ENCODE assay signal across 24 cellular contexts in genomic region chr3:115270849-115271248, GRCh38.
"Had no signal": no experiment of that assay in that cellular context is flagged by ENCODE, and none has a peak within 500 bp of the region (broad histone marks: within the 10 kb centered on the region; RNA-seq: fewer than 3 reads in every experiment).

No MANE protein-coding gene starts in this region.

- H3K27me3 Mint-ChIP-seq: activated naive CD8-positive, alpha-beta T cell; memory B cell; stimulated activated memory B cell treated with anti-CD40 and anti-IgM and Interleukin-4, amounts not matched to agents 10 μg/mL and 1 μg/mL and 100 μg/mL, for 72 hours; type B pancreatic cell had no signal

- H3K9me3 ChIP-seq: adrenal gland, ascending aorta, breast epithelium, heart right ventricle, testis, vagina had no signal

- H3K4me1 ChIP-seq: ascending aorta, breast epithelium, testis, vagina had no signal

- H3K4me3 Mint-ChIP-seq: activated CD8-positive, alpha-beta T cell treated with anti-CD3 and anti-CD28 coated beads, Interleukin-2, amount 10 ng/mL, durations not matched to agents 7 days and 5 days; activated naive CD8-positive, alpha-beta T cell; memory B cell; natural killer cell treated with Interleukin-12 subunit alpha and Interleukin-12 subunit beta and Interleukin-15 and Interleukin-18, amount 100 ng/mL, for 72 hours; stimulated activated memory B cell treated with anti-CD40 and anti-IgM and Interleukin-4, amounts not matched to agents 10 μg/mL and 1 μg/mL and 100 μg/mL, for 72 hours; type B pancreatic cell had no signal

- H3K27ac ChIP-seq: ascending aorta, breast epithelium, coronary artery, heart right ventricle, testis, vagina, WERI-Rb-1 had no signal

- H3K4me3 ChIP-seq: adrenal gland, ascending aorta, breast epithelium, coronary artery, heart right ventricle, testis, vagina had no signal

- H3K9me3 Mint-ChIP-seq: stimulated activated memory B cell treated with anti-CD40 and anti-IgM and Interleukin-4, amounts not matched to agents 10 μg/mL and 1 μg/mL and 100 μg/mL, for 72 hours; type B pancreatic cell had no signal

- H3K36me3 ChIP-seq: adrenal gland, ascending aorta, breast epithelium, heart right ventricle, vagina, WERI-Rb-1 had no signal

- DNase-seq: activated CD4-positive, alpha-beta T cell treated with anti-CD3 and anti-CD28 coated beads for 1 hour; activated CD4-positive, alpha-beta T cell treated with anti-CD3 and anti-CD28 coated beads, Interleukin-2, amount 50 U/mL, for 1 hour; activated CD8-positive, alpha-beta T cell treated with anti-CD3 and anti-CD28 coated beads, Interleukin-2, amount 10 ng/mL, durations not matched to agents 7 days and 5 days; activated gamma-delta T cell treated with Interleukin-2 at 50 U/mL for 16 hours; activated T-cell treated with anti-CD3 and anti-CD28 coated beads, Interleukin-2, amount 50 U/mL, for 1 hour; adrenal gland; erythroblast; foreskin fibroblast; heart right ventricle; left colon; small intestine; testis; WERI-Rb-1 had no signal

- H3K27me3 ChIP-seq: adrenal gland, ascending aorta, breast epithelium, heart right ventricle, testis, vagina had no signal

- H3K27ac Mint-ChIP-seq: activated CD8-positive, alpha-beta T cell treated with anti-CD3 and anti-CD28 coated beads, Interleukin-2, amount 10 ng/mL, durations not matched to agents 7 days and 5 days; activated naive CD8-positive, alpha-beta T cell; memory B cell; natural killer cell treated with Interleukin-12 subunit alpha and Interleukin-12 subunit beta and Interleukin-15 and Interleukin-18, amount 100 ng/mL, for 72 hours; stimulated activated memory B cell treated with anti-CD40 and anti-IgM and Interleukin-4, amounts not matched to agents 10 μg/mL and 1 μg/mL and 100 μg/mL, for 72 hours; type B pancreatic cell had no signal

- H3K4me1 Mint-ChIP-seq: memory B cell; stimulated activated memory B cell treated with anti-CD40 and anti-IgM and Interleukin-4, amounts not matched to agents 10 μg/mL and 1 μg/mL and 100 μg/mL, for 72 hours had no signal

- H3K36me3 Mint-ChIP-seq: memory B cell; natural killer cell treated with Interleukin-12 subunit alpha and Interleukin-12 subunit beta and Interleukin-15 and Interleukin-18, amount 100 ng/mL, for 72 hours; stimulated activated memory B cell treated with anti-CD40 and anti-IgM and Interleukin-4, amounts not matched to agents 10 μg/mL and 1 μg/mL and 100 μg/mL, for 72 hours; type B pancreatic cell had no signal

- FAIRE-seq: keratinocyte, small intestine had no signal

- ATAC-seq: activated CD8-positive, alpha-beta T cell treated with anti-CD3 and anti-CD28 coated beads, Interleukin-2, amount 10 ng/mL, durations not matched to agents 7 days and 5 days; heart right ventricle; left colon; natural killer cell treated with Interleukin-12 subunit alpha and Interleukin-12 subunit beta and Interleukin-15 and Interleukin-18, amount 100 ng/mL, for 72 hours; sciatic nerve; stimulated activated memory B cell treated with anti-CD40 and anti-IgM and Interleukin-4, amounts not matched to agents 10 μg/mL and 1 μg/mL and 100 μg/mL, for 72 hours had no signal
